ENCODE assay signal across 1 cellular context in the genomic region with DNA sequence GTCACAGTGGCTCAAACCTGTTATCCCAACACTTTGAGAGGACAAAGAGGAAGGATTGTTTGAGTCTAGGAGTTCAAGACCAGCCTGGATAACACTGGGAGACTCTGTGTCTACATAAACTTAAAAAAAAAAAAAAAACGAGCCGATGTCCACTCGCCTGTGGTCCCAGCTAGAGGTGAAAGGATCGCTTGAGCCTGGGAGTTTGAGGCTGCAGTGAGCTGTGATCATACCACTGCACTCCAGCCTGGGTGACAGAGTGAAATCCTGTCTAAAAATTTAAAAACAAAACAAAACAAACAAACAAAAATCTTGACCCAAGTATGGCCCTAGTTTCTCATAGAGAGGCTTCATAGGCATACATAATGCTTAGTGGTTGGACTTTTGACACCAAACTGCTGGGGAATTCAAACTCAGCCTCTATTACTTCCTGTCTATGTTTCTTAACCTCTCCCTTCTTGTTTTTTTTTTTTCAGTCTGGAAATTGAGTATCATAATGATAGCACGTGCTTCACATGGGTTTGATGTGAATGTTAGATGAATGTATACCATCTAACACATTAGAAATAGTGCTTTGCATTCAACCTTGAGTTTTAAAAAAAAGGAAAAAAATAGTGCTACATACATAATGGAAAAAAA.
A peak's percentile ranks its signal among the peaks of the same experiment; 100 is the strongest.
TF ChIP-seq lines count a peak whose summit lies in the region.

No MANE protein-coding gene starts in this region.

TF ChIP-seq in HepG2, 621 proteins besides CTCF, POLR2A, EP300 and RAD21 (continues in another document):
- TF ChIP-seq, protein P1, sequence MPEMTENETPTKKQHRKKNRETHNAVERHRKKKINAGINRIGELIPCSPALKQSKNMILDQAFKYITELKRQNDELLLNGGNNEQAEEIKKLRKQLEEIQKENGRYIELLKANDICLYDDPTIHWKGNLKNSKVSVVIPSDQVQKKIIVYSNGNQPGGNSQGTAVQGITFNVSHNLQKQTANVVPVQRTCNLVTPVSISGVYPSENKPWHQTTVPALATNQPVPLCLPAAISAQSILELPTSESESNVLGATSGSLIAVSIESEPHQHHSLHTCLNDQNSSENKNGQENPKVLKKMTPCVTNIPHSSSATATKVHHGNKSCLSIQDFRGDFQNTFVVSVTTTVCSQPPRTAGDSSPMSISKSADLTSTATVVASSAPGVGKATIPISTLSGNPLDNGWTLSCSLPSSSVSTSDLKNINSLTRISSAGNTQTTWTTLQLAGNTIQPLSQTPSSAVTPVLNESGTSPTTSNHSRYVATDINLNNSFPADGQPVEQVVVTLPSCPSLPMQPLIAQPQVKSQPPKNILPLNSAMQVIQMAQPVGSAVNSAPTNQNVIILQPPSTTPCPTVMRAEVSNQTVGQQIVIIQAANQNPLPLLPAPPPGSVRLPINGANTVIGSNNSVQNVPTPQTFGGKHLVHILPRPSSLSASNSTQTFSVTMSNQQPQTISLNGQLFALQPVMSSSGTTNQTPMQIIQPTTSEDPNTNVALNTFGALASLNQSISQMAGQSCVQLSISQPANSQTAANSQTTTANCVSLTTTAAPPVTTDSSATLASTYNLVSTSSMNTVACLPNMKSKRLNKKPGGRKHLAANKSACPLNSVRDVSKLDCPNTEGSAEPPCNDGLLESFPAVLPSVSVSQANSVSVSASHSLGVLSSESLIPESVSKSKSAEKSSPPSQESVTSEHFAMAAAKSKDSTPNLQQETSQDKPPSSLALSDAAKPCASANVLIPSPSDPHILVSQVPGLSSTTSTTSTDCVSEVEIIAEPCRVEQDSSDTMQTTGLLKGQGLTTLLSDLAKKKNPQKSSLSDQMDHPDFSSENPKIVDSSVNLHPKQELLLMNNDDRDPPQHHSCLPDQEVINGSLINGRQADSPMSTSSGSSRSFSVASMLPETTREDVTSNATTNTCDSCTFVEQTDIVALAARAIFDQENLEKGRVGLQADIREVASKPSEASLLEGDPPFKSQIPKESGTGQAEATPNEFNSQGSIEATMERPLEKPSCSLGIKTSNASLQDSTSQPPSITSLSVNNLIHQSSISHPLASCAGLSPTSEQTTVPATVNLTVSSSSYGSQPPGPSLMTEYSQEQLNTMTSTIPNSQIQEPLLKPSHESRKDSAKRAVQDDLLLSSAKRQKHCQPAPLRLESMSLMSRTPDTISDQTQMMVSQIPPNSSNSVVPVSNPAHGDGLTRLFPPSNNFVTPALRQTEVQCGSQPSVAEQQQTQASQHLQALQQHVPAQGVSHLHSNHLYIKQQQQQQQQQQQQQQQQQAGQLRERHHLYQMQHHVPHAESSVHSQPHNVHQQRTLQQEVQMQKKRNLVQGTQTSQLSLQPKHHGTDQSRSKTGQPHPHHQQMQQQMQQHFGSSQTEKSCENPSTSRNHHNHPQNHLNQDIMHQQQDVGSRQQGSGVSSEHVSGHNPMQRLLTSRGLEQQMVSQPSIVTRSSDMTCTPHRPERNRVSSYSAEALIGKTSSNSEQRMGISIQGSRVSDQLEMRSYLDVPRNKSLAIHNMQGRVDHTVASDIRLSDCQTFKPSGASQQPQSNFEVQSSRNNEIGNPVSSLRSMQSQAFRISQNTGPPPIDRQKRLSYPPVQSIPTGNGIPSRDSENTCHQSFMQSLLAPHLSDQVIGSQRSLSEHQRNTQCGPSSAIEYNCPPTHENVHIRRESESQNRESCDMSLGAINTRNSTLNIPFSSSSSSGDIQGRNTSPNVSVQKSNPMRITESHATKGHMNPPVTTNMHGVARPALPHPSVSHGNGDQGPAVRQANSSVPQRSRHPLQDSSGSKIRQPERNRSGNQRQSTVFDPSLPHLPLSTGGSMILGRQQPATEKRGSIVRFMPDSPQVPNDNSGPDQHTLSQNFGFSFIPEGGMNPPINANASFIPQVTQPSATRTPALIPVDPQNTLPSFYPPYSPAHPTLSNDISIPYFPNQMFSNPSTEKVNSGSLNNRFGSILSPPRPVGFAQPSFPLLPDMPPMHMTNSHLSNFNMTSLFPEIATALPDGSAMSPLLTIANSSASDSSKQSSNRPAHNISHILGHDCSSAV (CRISPR knock-in tag; IDR thresholded peaks at IDR 0.05; ENCODE audit: borderline replicate concordance): no peak
- TF ChIP-seq RXRB (CRISPR knock-in tag; IDR thresholded peaks at IDR 0.05; ENCODE audit: borderline replicate concordance): peak; percentile 49; the same call in 1 of the 2 replicates
- 0 out of 2 replicates have a peak, but pooled peaks have one; percentile 14 for TF ChIP-seq POGZ (CRISPR knock-in tag; IDR thresholded peaks at IDR 0.05)
- no peak for TF ChIP-seq CSRNP2 (CRISPR knock-in tag; conservative IDR thresholded peaks at IDR 0.05; ENCODE audit: low read depth)
- TF ChIP-seq, protein P2, sequence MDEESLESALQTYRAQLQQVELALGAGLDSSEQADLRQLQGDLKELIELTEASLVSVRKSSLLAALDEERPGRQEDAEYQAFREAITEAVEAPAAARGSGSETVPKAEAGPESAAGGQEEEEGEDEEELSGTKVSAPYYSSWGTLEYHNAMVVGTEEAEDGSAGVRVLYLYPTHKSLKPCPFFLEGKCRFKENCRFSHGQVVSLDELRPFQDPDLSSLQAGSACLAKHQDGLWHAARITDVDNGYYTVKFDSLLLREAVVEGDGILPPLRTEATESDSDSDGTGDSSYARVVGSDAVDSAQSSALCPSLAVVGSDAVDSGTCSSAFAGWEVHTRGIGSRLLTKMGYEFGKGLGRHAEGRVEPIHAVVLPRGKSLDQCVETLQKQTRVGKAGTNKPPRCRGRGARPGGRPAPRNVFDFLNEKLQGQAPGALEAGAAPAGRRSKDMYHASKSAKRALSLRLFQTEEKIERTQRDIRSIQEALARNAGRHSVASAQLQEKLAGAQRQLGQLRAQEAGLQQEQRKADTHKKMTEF (CRISPR knock-in tag; IDR thresholded peaks at IDR 0.05): peak; percentile 52; the same call in 1 of the 2 replicates
- no peak for TF ChIP-seq PHF8 (CRISPR knock-in tag; IDR thresholded peaks at IDR 0.05)
- TF ChIP-seq ZNF781 (CRISPR knock-in tag; IDR thresholded peaks at IDR 0.05; ENCODE audit: borderline replicate concordance, not compliant biosample characterization): no peak
- 0 out of 2 replicates have a peak, but pooled peaks have one; percentile 18 for TF ChIP-seq MED1 (CRISPR knock-in tag; IDR thresholded peaks at IDR 0.05)
- TF ChIP-seq SMAD1 (CRISPR knock-in tag; IDR thresholded peaks at IDR 0.05; ENCODE audit: borderline replicate concordance, low read depth): no peak
- TF ChIP-seq SAP130 (CRISPR knock-in tag; IDR thresholded peaks at IDR 0.05; ENCODE audit: low read depth): peak; percentile 37; the same call in 1 of the 2 replicates
- TF ChIP-seq, protein P3, sequence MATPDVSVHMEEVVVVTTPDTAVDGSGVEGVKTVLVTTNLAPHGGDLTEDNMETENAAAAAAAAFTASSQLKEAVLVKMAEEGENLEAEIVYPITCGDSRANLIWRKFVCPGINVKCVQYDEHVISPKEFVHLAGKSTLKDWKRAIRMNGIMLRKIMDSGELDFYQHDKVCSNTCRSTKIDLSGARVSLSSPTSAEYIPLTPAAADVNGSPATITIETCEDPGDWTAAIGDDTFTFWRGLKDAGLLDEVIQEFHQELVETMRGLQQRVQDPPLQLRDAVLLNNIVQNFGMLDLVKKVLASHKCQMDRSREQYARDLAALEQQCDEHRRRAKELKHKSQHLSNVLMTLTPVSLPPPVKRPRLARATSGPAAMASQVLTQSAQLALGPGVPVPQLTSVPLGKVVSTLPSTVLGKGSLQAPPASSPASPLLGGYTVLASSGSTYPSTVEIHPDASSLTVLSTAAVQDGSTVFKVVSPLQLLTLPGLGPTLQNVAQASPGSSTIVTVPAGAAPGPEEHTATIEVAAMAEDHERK (CRISPR knock-in tag; IDR thresholded peaks at IDR 0.05; ENCODE audit: low read depth): no peak
- peak; percentile 37 for TF ChIP-seq BCL6 (CRISPR knock-in tag; IDR thresholded peaks at IDR 0.05)
- 0 out of 2 replicates have a peak, but pooled peaks have one; percentile 48 for TF ChIP-seq KAT7 (CRISPR knock-in tag; IDR thresholded peaks at IDR 0.05; ENCODE audit: borderline replicate concordance)
- TF ChIP-seq TAF15 (IDR thresholded peaks at IDR 0.05; ENCODE audit: low read depth, low read length, poor library complexity, severe bottlenecking): no peak
- 0 out of 2 replicates have a peak, but pooled peaks have one; percentile 40 for TF ChIP-seq ZNF614 (CRISPR knock-in tag; IDR thresholded peaks at IDR 0.05; ENCODE audit: borderline replicate concordance)
- TF ChIP-seq SMAD3 (CRISPR knock-in tag; IDR thresholded peaks at IDR 0.05): no peak
- no peak for TF ChIP-seq ZNF891 (CRISPR knock-in tag; IDR thresholded peaks at IDR 0.05)
- peak; percentile 35; the same call in 1 of the 2 replicates for TF ChIP-seq AHDC1 (CRISPR knock-in tag; IDR thresholded peaks at IDR 0.05; ENCODE audit: borderline replicate concordance)
- TF ChIP-seq ELF3 (CRISPR knock-in tag; IDR thresholded peaks at IDR 0.05): 0 out of 2 replicates have a peak, but pooled peaks have one; percentile 44
- TF ChIP-seq GATAD2A (CRISPR knock-in tag; IDR thresholded peaks at IDR 0.05): peak; percentile 57
- peak; percentile 29; the same call in 1 of the 2 replicates for TF ChIP-seq SOX5 (CRISPR knock-in tag; IDR thresholded peaks at IDR 0.05; ENCODE audit: borderline replicate concordance)
- peak; percentile 59; the same call in 1 of the 2 replicates for TF ChIP-seq PAXIP1 (CRISPR knock-in tag; conservative IDR thresholded peaks at IDR 0.05)
- peak; percentile 37; the same call in 1 of the 2 replicates for TF ChIP-seq ETV5 (CRISPR knock-in tag; IDR thresholded peaks at IDR 0.05; ENCODE audit: borderline replicate concordance)
- peak; percentile 18; the same call in 1 of the 2 replicates for TF ChIP-seq HOMEZ (CRISPR knock-in tag; IDR thresholded peaks at IDR 0.05; ENCODE audit: low read depth)
